In genomic region chr11:1481861-1482441, GRCh38 we compare ENCODE assay signal across 19 cellular contexts. TPM values are rescaled to one million over a fixed set of nuclear protein-coding genes. Genes with fewer than 3 reads are reported as not detected.
DNase-seq lines count a peak whose midpoint lies in the region; ATAC-seq and TF ChIP-seq lines count a peak whose summit lies in the region.
"Had no signal": no experiment of that assay in that cellular context is flagged by ENCODE, and none has a peak within 500 bp of the region (broad histone marks: within the 10 kb centered on the region; RNA-seq: fewer than 3 reads in every experiment).

No MANE protein-coding gene starts in this region.

- H3K4me1 ChIP-seq in HUES6 (ENCODE audit: control insufficient read depth, insufficient read depth, low read length) (peaks cover 7% of the 10 kb centered on the region; the same call in 1 of the 2 replicates), colonic mucosa (peaks cover 9% of the 10 kb centered on the region), muscle layer of duodenum (ENCODE audit: control insufficient read depth in 1 of 2, insufficient read depth in 2 of 2, low read length in 2 of 2) (peaks cover 3 to 86% of the 10 kb centered on the region in 2 donors), testis (peaks cover 33% of the 10 kb centered on the region)

- BruUV-seq in Calu3 (replicated peaks; lab: Mats Ljungman, UMichigan): no TSS peak

- H3K36me3 ChIP-seq in HUES6 (ENCODE audit: control insufficient read depth, insufficient read depth, low read length): peaks cover 5% of the 10 kb centered on the region; the same call in 1 of the 2 replicates
- peaks cover 7% of the 10 kb centered on the region for H3K36me3 ChIP-seq in colonic mucosa
- H3K36me3 ChIP-seq in muscle layer of duodenum (ENCODE audit: control insufficient read depth in 1 of 2, insufficient read depth in 2 of 2, low read length in 2 of 2): peaks cover 23 to 33% of the 10 kb centered on the region in 2 donors
- H3K36me3 ChIP-seq in testis (ENCODE audit: low read depth, missing control alignments): no peaks in the 10 kb centered on the region

- H3K27me3 Mint-ChIP-seq in Calu3 (ENCODE audit: unreplicated experiment): no peaks in the 10 kb centered on the region
- H3K27me3 Mint-ChIP-seq in activated T-helper 17 cell treated with anti-CD3 and anti-CD28 coated beads, Interleukin-2, amount 50 U/mL, for 72 hours: no peaks in the 10 kb centered on the region
- H3K27me3 Mint-ChIP-seq: activated CD8-positive, alpha-beta memory T cell treated with anti-CD3 and anti-CD28 coated beads, Interleukin-2, amount 10 ng/mL, durations not matched to agents 7 days and 5 days; stimulated activated naive CD8-positive, alpha-beta T cell treated with anti-CD3 and anti-CD28 coated beads, Interleukin-15, Interleukin-2, amounts not matched to agents 100 ng/mL and 50 ng/mL, for 24 hours had no signal

- H3K4me3 ChIP-seq in HUES6 (ENCODE audit: low read depth, low read length): no peak overlapping the region
- no peak overlapping the region for H3K4me3 ChIP-seq in colonic mucosa
- H3K4me3 ChIP-seq in muscle layer of duodenum (ENCODE audit: low read depth in 1 of 2, low read length in 2 of 2): no peak overlapping the region
- no peak overlapping the region for H3K4me3 ChIP-seq in testis

- H3K27ac ChIP-seq in HUES6 (ENCODE audit: low read depth, low read length) (peak overlapping the region; percentile 31; the same call in 1 of the 2 replicates), colonic mucosa (peak overlapping the region; percentile 32), muscle layer of duodenum (ENCODE audit: low read length) (peak overlapping the region; percentile 31), testis (peak overlapping the region; percentile 70 to 76)

- intact Hi-C loops in colonic mucosa (cut with DNase I) (no loop called here), testis (cut with DNase I; ENCODE audit: low total_unique reads) (no loop called here), Calu3 (cut with micrococcal nuclease; ENCODE audit: unreplicated experiment) (no loop called here)

- CTCF ChIA-PET in Calu3 (lab: Charles Lee): interaction anchor here (0.6 kb wide), 1 partner anchor 419 kb away, joined by 3 read pairs; no protein-coding TSS in a partner anchor

- no peak for DNase-seq in colonic mucosa
- DNase-seq in testis: no peak
- no peak for DNase-seq in Calu3
- DNase-seq in activated effector memory CD4-positive, alpha-beta T cell treated with Interleukin-2 at 50 U/mL for 16 hours: no peak
- no peak for DNase-seq in activated CD4-positive, CD25-positive, alpha-beta regulatory T cell treated with anti-CD3 and anti-CD28 coated beads, Interleukin-2, amount 50 U/mL, for 72 hours
- DNase-seq: activated CD8-positive, alpha-beta memory T cell treated with anti-CD3 and anti-CD28 coated beads, Interleukin-2, amount 10 ng/mL, durations not matched to agents 7 days and 5 days; caudate nucleus; effector CD8-positive, alpha-beta T cell; EL; KBM-7; MV-4-11; NCI-H69; nephron progenitor cell; SK-N-SH had no signal

- WGBS in testis, 2 donors: 93 to 100% methylated on average over 2 to 14 of the region's 16 CpGs

- peaks cover 16% of the 10 kb centered on the region for H3K4me1 Mint-ChIP-seq in Calu3 (ENCODE audit: low read depth, unreplicated experiment)
- peaks cover 4% of the 10 kb centered on the region for H3K4me1 Mint-ChIP-seq in activated T-helper 17 cell treated with anti-CD3 and anti-CD28 coated beads, Interleukin-2, amount 50 U/mL, for 72 hours
- H3K4me1 Mint-ChIP-seq: activated CD8-positive, alpha-beta memory T cell treated with anti-CD3 and anti-CD28 coated beads, Interleukin-2, amount 10 ng/mL, durations not matched to agents 7 days and 5 days had no signal

- no peaks in the 10 kb centered on the region for H3K9me3 ChIP-seq in HUES6 (ENCODE audit: control insufficient read depth, insufficient read depth, low read depth, low read length)
- no peaks in the 10 kb centered on the region for H3K9me3 ChIP-seq in colonic mucosa
- no peaks in the 10 kb centered on the region for H3K9me3 ChIP-seq in muscle layer of duodenum (ENCODE audit: control insufficient read depth in 1 of 2, low read length in 2 of 2)
- H3K9me3 ChIP-seq in testis: no peaks in the 10 kb centered on the region
- H3K9me3 ChIP-seq: SK-N-SH had no signal

- TF ChIP-seq CTCF in colonic mucosa (IDR thresholded peaks at IDR 0.05) (no peak), testis (IDR thresholded peaks at IDR 0.05) (no peak), Calu3 (IDR thresholded peaks at IDR 0.05; ENCODE audit: unreplicated experiment) (no peak)

- H3K9ac ChIP-seq in HUES6 (ENCODE audit: low read length) (no peak overlapping the region), colonic mucosa (ENCODE audit: low read depth in 2 of 2, low read length in 2 of 2) (no peak overlapping the region)
- H3K9ac ChIP-seq: SK-N-SH had no signal

- peaks cover 5% of the 10 kb centered on the region for H3K36me3 Mint-ChIP-seq in Calu3 (ENCODE audit: insufficient read depth, unreplicated experiment)
- H3K36me3 Mint-ChIP-seq in activated T-helper 17 cell treated with anti-CD3 and anti-CD28 coated beads, Interleukin-2, amount 50 U/mL, for 72 hours (ENCODE audit: low read depth): peaks cover 25% of the 10 kb centered on the region
- H3K36me3 Mint-ChIP-seq: activated CD8-positive, alpha-beta memory T cell treated with anti-CD3 and anti-CD28 coated beads, Interleukin-2, amount 10 ng/mL, durations not matched to agents 7 days and 5 days had no signal

- TF ChIP-seq POLR2A in testis (IDR thresholded peaks at IDR 0.05): no peak

- ATAC-seq in activated T-helper 17 cell treated with anti-CD3 and anti-CD28 coated beads, Interleukin-2, amount 50 U/mL, for 72 hours (replicated peaks): no peak
- ATAC-seq: activated CD8-positive, alpha-beta memory T cell treated with anti-CD3 and anti-CD28 coated beads, Interleukin-2, amount 10 ng/mL, durations not matched to agents 7 days and 5 days had no signal

- H3K4me3 Mint-ChIP-seq in Calu3 (ENCODE audit: low read depth, unreplicated experiment): no peak overlapping the region
- no peak overlapping the region for H3K4me3 Mint-ChIP-seq in activated T-helper 17 cell treated with anti-CD3 and anti-CD28 coated beads, Interleukin-2, amount 50 U/mL, for 72 hours
- H3K4me3 Mint-ChIP-seq: activated CD8-positive, alpha-beta memory T cell treated with anti-CD3 and anti-CD28 coated beads, Interleukin-2, amount 10 ng/mL, durations not matched to agents 7 days and 5 days; nephron progenitor cell; stimulated activated naive CD8-positive, alpha-beta T cell treated with anti-CD3 and anti-CD28 coated beads, Interleukin-15, Interleukin-2, amounts not matched to agents 100 ng/mL and 50 ng/mL, for 24 hours had no signal

- H3K27me3 ChIP-seq in HUES6 (ENCODE audit: control insufficient read depth, insufficient read depth, low read length) (no peaks in the 10 kb centered on the region), colonic mucosa (no peaks in the 10 kb centered on the region), muscle layer of duodenum (ENCODE audit: low read depth, low read length) (no peaks in the 10 kb centered on the region), testis (no peaks in the 10 kb centered on the region)

- H3K9me3 Mint-ChIP-seq in Calu3 (ENCODE audit: low read depth, unreplicated experiment): no peaks in the 10 kb centered on the region
- H3K9me3 Mint-ChIP-seq in activated T-helper 17 cell treated with anti-CD3 and anti-CD28 coated beads, Interleukin-2, amount 50 U/mL, for 72 hours: no peaks in the 10 kb centered on the region
- H3K9me3 Mint-ChIP-seq: activated T-helper 2 cell treated with anti-CD3 and anti-CD28 coated beads, Interferon-gamma antibody, Interleukin-2, Interleukin-4, amounts not matched to agents 10 μg/mL and 5 μg/mL and 100 μg/mL, durations not matched to agents 14 hours and 24 hours and 36 hours; nephron progenitor cell; stimulated activated naive CD8-positive, alpha-beta T cell treated with anti-CD3 and anti-CD28 coated beads, Interleukin-15, Interleukin-2, amounts not matched to agents 100 ng/mL and 50 ng/mL, for 24 hours had no signal

- no peak overlapping the region for H3K27ac Mint-ChIP-seq in Calu3 (ENCODE audit: unreplicated experiment)
- no peak overlapping the region for H3K27ac Mint-ChIP-seq in activated T-helper 17 cell treated with anti-CD3 and anti-CD28 coated beads, Interleukin-2, amount 50 U/mL, for 72 hours
- H3K27ac Mint-ChIP-seq: activated CD8-positive, alpha-beta memory T cell treated with anti-CD3 and anti-CD28 coated beads, Interleukin-2, amount 10 ng/mL, durations not matched to agents 7 days and 5 days; activated T-helper 2 cell treated with anti-CD3 and anti-CD28 coated beads, Interferon-gamma antibody, Interleukin-2, Interleukin-4, amounts not matched to agents 10 μg/mL and 5 μg/mL and 100 μg/mL, durations not matched to agents 14 hours and 24 hours and 36 hours; nephron progenitor cell; stimulated activated naive CD8-positive, alpha-beta T cell treated with anti-CD3 and anti-CD28 coated beads, Interleukin-15, Interleukin-2, amounts not matched to agents 100 ng/mL and 50 ng/mL, for 24 hours had no signal

RNA-seq across cellular contexts. Expression of gene MOB2, which starts 4.6 kb away (rescaled TPM):
- total RNA-seq in colonic mucosa: 10 to 100 TPM; 41.6 to 49.2 TPM
- total RNA-seq in testis: 10 to 100 TPM; 46.8 to 57.7 TPM
- polyA plus RNA-seq in testis (ENCODE audit: insufficient read depth, low read depth, low replicate concordance): 41.5 TPM
- total RNA-seq in Calu3 (2022): 28.6 and 29.8 TPM in 2 replicates
- total RNA-seq in activated T-helper 17 cell treated with anti-CD3 and anti-CD28 coated beads, Interleukin-2, amount 50 U/mL, for 72 hours: 10 to 100 TPM; 24.5 to 26.7 TPM
